Comparison of ENCODE assay signal across 1 cellular context in the genomic region with DNA sequence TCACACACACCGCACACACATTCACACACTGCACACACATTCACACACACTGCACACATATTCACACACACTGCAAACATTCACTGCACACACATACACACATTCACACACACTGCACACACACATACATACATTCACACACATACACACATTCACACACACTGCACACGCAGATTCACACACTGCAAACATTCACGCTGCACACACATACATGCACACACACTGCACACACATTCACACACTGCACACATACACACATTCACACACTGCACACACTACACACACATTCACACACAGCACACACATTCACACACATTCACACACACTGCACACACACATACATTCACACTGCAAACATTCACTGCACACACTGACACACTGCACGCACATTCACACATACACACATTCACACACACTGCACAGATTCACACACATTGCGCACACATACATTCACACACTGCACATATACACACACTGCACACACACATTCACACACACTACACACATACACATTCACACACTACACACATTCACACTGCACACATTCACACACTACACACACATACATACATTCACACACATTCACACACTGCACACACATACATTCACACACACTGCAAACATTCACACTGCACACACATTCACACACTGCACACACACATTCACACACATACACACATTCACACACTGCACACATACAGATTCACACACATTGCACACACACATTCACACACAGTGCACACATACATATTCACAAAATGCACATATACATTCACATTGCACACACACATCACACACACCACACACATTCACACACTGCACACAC.
TF ChIP-seq lines count a peak whose summit lies in the region.

No MANE protein-coding gene starts in this region.

TF ChIP-seq in HepG2, 621 proteins besides CTCF, POLR2A, EP300 and RAD21 (continued from another document and continues in another):
- TF ChIP-seq, protein P1, sequence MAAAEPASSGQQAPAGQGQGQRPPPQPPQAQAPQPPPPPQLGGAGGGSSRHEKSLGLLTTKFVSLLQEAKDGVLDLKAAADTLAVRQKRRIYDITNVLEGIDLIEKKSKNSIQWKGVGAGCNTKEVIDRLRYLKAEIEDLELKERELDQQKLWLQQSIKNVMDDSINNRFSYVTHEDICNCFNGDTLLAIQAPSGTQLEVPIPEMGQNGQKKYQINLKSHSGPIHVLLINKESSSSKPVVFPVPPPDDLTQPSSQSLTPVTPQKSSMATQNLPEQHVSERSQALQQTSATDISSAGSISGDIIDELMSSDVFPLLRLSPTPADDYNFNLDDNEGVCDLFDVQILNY (CRISPR knock-in tag; conservative IDR thresholded peaks at IDR 0.05): no peak
- TF ChIP-seq ZKSCAN5 (CRISPR knock-in tag; IDR thresholded peaks at IDR 0.05) (no peak), KLF12 (CRISPR knock-in tag; IDR thresholded peaks at IDR 0.05; ENCODE audit: borderline replicate concordance) (no peak), PCBP1 (IDR thresholded peaks at IDR 0.05; ENCODE audit: borderline replicate concordance, low read depth, low read length) (no peak), NFE2L1 (CRISPR knock-in tag; IDR thresholded peaks at IDR 0.05; ENCODE audit: borderline replicate concordance) (no peak), SMARCC2 (IDR thresholded peaks at IDR 0.05) (no peak), RBAK (CRISPR knock-in tag; IDR thresholded peaks at IDR 0.05) (no peak), ZSCAN20 (CRISPR knock-in tag; IDR thresholded peaks at IDR 0.05; ENCODE audit: borderline replicate concordance) (no peak), ARHGAP35 (CRISPR knock-in tag; IDR thresholded peaks at IDR 0.05; ENCODE audit: borderline replicate concordance) (no peak), SKI (IDR thresholded peaks at IDR 0.05; ENCODE audit: partially characterized antibody) (no peak), TARDBP (CRISPR knock-in tag; IDR thresholded peaks at IDR 0.05) (peak; percentile 44; the same call in 1 of the 2 replicates), MIER2 (CRISPR knock-in tag; IDR thresholded peaks at IDR 0.05) (no peak), ZNF773 (CRISPR knock-in tag; IDR thresholded peaks at IDR 0.05; ENCODE audit: borderline replicate concordance) (no peak), JUN (CRISPR knock-in tag; IDR thresholded peaks at IDR 0.05) (no peak), NFE2 (CRISPR knock-in tag; IDR thresholded peaks at IDR 0.05) (no peak), ZNF572 (CRISPR knock-in tag; IDR thresholded peaks at IDR 0.05) (no peak), NONO (IDR thresholded peaks at IDR 0.05) (peak; percentile 25; the same call in 1 of the 2 replicates), NONO (CRISPR knock-in tag; conservative IDR thresholded peaks at IDR 0.05) (no peak), IRX3 (CRISPR knock-in tag; IDR thresholded peaks at IDR 0.05; ENCODE audit: borderline replicate concordance, low read depth) (no peak), ZNF788 (CRISPR knock-in tag; IDR thresholded peaks at IDR 0.05; ENCODE audit: borderline replicate concordance) (0 out of 2 replicates have a peak, but pooled peaks have one; percentile 0), IKZF1 (IDR thresholded peaks at IDR 0.05) (0 out of 2 replicates have a peak, but pooled peaks have one; percentile 61), ZEB1 (IDR thresholded peaks at IDR 0.05; ENCODE audit: insufficient replicate concordance, low read depth) (no peak), ELF4 (CRISPR knock-in tag; IDR thresholded peaks at IDR 0.05; ENCODE audit: borderline replicate concordance) (no peak), HNRNPL (IDR thresholded peaks at IDR 0.05; ENCODE audit: low read depth, low read length) (no peak), YEATS4 (CRISPR knock-in tag; IDR thresholded peaks at IDR 0.05; ENCODE audit: borderline replicate concordance) (no peak), LCORL (IDR thresholded peaks at IDR 0.05) (peak; percentile 66), LCORL (CRISPR knock-in tag; IDR thresholded peaks at IDR 0.05) (no peak)
- TF ChIP-seq, protein P2, sequence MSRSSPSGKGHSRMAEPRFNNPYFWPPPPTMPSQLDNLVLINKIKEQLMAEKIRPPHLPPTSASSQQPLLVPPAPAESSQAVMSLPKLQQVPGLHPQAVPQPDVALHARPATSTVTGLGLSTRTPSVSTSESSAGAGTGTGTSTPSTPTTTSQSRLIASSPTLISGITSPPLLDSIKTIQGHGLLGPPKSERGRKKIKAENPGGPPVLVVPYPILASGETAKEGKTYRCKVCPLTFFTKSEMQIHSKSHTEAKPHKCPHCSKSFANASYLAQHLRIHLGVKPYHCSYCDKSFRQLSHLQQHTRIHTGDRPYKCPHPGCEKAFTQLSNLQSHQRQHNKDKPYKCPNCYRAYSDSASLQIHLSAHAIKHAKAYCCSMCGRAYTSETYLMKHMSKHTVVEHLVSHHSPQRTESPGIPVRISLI (CRISPR knock-in tag; IDR thresholded peaks at IDR 0.05; ENCODE audit: borderline replicate concordance): no peak
- TF ChIP-seq, protein P3, sequence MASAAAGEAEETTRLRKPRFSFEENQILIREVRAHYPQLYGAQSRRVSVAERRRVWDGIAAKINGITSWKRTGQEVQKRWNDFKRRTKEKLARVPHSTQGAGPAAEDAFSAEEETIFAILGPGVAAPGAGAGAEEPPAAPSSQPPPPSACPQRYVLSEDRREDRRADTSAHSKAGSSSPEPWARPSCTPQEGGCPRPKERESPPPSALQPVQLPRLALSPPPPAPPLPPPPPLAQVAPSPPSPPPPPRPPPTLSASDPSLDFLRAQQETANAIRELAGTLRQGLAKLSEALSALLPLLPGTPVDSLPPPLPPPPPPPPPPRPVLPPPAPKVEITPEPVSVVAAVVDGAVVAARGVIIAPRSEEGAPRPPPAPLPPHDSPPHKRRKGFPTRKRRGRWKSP (CRISPR knock-in tag; IDR thresholded peaks at IDR 0.05): no peak
- TF ChIP-seq, protein P4, sequence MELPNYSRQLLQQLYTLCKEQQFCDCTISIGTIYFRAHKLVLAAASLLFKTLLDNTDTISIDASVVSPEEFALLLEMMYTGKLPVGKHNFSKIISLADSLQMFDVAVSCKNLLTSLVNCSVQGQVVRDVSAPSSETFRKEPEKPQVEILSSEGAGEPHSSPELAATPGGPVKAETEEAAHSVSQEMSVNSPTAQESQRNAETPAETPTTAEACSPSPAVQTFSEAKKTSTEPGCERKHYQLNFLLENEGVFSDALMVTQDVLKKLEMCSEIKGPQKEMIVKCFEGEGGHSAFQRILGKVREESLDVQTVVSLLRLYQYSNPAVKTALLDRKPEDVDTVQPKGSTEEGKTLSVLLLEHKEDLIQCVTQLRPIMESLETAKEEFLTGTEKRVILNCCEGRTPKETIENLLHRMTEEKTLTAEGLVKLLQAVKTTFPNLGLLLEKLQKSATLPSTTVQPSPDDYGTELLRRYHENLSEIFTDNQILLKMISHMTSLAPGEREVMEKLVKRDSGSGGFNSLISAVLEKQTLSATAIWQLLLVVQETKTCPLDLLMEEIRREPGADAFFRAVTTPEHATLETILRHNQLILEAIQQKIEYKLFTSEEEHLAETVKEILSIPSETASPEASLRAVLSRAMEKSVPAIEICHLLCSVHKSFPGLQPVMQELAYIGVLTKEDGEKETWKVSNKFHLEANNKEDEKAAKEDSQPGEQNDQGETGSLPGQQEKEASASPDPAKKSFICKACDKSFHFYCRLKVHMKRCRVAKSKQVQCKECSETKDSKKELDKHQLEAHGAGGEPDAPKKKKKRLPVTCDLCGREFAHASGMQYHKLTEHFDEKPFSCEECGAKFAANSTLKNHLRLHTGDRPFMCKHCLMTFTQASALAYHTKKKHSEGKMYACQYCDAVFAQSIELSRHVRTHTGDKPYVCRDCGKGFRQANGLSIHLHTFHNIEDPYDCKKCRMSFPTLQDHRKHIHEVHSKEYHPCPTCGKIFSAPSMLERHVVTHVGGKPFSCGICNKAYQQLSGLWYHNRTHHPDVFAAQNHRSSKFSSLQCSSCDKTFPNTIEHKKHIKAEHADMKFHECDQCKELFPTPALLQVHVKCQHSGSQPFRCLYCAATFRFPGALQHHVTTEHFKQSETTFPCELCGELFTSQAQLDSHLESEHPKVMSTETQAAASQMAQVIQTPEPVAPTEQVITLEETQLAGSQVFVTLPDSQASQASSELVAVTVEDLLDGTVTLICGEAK (IDR thresholded peaks at IDR 0.05): 0 out of 2 replicates have a peak, but pooled peaks have one; percentile 1
- TF ChIP-seq, protein P4 (CRISPR knock-in tag; IDR thresholded peaks at IDR 0.05): no peak
- TF ChIP-seq, protein P5, sequence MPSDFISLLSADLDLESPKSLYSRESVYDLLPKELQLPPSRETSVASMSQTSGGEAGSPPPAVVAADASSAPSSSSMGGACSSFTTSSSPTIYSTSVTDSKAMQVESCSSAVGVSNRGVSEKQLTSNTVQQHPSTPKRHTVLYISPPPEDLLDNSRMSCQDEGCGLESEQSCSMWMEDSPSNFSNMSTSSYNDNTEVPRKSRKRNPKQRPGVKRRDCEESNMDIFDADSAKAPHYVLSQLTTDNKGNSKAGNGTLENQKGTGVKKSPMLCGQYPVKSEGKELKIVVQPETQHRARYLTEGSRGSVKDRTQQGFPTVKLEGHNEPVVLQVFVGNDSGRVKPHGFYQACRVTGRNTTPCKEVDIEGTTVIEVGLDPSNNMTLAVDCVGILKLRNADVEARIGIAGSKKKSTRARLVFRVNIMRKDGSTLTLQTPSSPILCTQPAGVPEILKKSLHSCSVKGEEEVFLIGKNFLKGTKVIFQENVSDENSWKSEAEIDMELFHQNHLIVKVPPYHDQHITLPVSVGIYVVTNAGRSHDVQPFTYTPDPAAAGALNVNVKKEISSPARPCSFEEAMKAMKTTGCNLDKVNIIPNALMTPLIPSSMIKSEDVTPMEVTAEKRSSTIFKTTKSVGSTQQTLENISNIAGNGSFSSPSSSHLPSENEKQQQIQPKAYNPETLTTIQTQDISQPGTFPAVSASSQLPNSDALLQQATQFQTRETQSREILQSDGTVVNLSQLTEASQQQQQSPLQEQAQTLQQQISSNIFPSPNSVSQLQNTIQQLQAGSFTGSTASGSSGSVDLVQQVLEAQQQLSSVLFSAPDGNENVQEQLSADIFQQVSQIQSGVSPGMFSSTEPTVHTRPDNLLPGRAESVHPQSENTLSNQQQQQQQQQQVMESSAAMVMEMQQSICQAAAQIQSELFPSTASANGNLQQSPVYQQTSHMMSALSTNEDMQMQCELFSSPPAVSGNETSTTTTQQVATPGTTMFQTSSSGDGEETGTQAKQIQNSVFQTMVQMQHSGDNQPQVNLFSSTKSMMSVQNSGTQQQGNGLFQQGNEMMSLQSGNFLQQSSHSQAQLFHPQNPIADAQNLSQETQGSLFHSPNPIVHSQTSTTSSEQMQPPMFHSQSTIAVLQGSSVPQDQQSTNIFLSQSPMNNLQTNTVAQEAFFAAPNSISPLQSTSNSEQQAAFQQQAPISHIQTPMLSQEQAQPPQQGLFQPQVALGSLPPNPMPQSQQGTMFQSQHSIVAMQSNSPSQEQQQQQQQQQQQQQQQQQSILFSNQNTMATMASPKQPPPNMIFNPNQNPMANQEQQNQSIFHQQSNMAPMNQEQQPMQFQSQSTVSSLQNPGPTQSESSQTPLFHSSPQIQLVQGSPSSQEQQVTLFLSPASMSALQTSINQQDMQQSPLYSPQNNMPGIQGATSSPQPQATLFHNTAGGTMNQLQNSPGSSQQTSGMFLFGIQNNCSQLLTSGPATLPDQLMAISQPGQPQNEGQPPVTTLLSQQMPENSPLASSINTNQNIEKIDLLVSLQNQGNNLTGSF (CRISPR knock-in tag; IDR thresholded peaks at IDR 0.05): no peak
- TF ChIP-seq, protein P6, sequence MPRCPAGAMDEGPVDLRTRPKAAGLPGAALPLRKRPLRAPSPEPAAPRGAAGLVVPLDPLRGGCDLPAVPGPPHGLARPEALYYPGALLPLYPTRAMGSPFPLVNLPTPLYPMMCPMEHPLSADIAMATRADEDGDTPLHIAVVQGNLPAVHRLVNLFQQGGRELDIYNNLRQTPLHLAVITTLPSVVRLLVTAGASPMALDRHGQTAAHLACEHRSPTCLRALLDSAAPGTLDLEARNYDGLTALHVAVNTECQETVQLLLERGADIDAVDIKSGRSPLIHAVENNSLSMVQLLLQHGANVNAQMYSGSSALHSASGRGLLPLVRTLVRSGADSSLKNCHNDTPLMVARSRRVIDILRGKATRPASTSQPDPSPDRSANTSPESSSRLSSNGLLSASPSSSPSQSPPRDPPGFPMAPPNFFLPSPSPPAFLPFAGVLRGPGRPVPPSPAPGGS (CRISPR knock-in tag; IDR thresholded peaks at IDR 0.05): no peak
- TF ChIP-seq, protein P7, sequence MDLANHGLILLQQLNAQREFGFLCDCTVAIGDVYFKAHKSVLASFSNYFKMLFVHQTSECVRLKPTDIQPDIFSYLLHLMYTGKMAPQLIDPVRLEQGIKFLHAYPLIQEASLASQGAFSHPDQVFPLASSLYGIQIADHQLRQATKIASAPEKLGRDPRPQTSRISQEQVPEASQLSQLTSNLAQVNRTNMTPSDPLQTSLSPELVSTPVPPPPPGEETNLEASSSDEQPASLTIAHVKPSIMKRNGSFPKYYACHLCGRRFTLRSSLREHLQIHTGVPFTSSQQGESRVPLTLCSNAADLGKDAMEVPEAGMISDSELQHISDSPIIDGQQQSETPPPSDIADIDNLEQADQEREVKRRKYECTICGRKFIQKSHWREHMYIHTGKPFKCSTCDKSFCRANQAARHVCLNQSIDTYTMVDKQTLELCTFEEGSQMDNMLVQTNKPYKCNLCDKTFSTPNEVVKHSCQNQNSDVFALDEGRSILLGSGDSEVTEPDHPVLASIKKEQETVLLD (CRISPR knock-in tag; IDR thresholded peaks at IDR 0.05; ENCODE audit: low read depth): no peak
- TF ChIP-seq, protein P8, sequence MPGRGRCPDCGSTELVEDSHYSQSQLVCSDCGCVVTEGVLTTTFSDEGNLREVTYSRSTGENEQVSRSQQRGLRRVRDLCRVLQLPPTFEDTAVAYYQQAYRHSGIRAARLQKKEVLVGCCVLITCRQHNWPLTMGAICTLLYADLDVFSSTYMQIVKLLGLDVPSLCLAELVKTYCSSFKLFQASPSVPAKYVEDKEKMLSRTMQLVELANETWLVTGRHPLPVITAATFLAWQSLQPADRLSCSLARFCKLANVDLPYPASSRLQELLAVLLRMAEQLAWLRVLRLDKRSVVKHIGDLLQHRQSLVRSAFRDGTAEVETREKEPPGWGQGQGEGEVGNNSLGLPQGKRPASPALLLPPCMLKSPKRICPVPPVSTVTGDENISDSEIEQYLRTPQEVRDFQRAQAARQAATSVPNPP (CRISPR knock-in tag; IDR thresholded peaks at IDR 0.05): no peak
